5 cellular contexts compared by ENCODE assay signal in the genomic region with DNA sequence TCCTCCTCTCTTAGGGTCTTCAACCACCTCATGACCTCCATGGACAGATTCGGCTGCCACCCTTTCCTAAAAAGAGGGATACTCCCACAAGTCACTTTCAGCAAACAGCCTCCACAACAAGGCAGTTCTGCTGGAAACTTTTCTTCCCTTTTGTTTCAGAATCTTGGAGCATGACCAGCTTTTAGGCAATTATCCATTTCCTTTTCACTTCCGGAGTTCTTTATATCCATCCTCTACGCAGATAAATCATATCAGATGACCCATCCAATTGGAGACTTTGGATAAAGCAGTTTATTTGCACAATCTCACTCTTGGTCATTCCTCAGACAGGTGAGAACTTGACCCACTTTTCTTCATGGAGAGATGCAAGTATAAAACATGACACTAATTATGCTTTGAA.
"Had no signal": no experiment of that assay in that cellular context is flagged by ENCODE, and none has a peak within 500 bp of the region (broad histone marks: within the 10 kb centered on the region; RNA-seq: fewer than 3 reads in every experiment).

No MANE protein-coding gene starts in this region.

- ATAC-seq: GM23338, HepG2 had no signal

- DNase-seq: H9, HCEC 1CT, KBM-7 had no signal
